In the genomic region with DNA sequence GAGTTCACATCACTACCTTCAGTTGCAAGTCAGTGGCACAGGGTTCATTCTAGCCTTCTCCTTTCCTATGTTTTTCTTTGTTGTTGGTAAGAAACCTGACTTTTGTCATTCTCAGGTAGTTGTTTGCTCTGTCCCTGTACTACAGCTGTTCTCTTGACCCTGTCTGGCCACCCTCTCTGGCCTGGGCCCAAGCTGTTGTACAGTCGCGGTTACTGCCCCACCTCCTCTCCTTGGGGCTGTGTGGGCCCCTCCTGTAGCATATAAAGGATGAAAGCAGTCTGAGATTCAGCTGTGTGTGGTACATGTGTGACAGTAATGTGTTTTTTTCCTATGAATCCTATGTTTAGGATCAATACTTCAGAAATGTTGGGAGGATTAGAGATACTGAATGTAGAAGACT, we compare ENCODE assay signal across 19 cellular contexts. TPM values are rescaled to one million over a fixed set of nuclear protein-coding genes. Genes with fewer than 3 reads are reported as not detected.
DNase-seq lines count a peak whose midpoint lies in the region; ATAC-seq and TF ChIP-seq lines count a peak whose summit lies in the region.
"Had no signal": no experiment of that assay in that cellular context is flagged by ENCODE, and none has a peak within 500 bp of the region (broad histone marks: within the 10 kb centered on the region; RNA-seq: fewer than 3 reads in every experiment).

No MANE protein-coding gene starts in this region.

- no peak for TF ChIP-seq EP300 in ovary (IDR thresholded peaks at IDR 0.05)

- H3K4me1 Mint-ChIP-seq in H9 = peaks cover 0 to 7% of the 10 kb centered on the region in 2 experiments; a peak in 1 of 4 replicates
- H3K4me1 Mint-ChIP-seq in CD4-positive, alpha-beta memory T cell = peaks cover 5 to 16% (median 7%) of the 10 kb centered on the region in 4 donors

- peaks cover 38% of the 10 kb centered on the region for H3K36me3 ChIP-seq in OCI-LY7 (ENCODE audit: insufficient read depth, low read length)
- no peaks in the 10 kb centered on the region for H3K36me3 ChIP-seq in fibroblast of lung (ENCODE audit: control insufficient read depth, insufficient read depth, low read length)
- no peaks in the 10 kb centered on the region for H3K36me3 ChIP-seq in ovary
- H3K36me3 ChIP-seq in CD4-positive, alpha-beta memory T cell (ENCODE audit: insufficient read depth, low read length) = no peaks in the 10 kb centered on the region
- H3K36me3 ChIP-seq: sigmoid colon had no signal

- CTCF ChIA-PET in OCI-LY7 (lab: Charles Lee; ENCODE audit: unreplicated experiment) = no interaction called here
- CTCF ChIA-PET in CD4-positive, alpha-beta memory T cell (lab: Charles Lee; ENCODE audit: partially characterized antibody) = interaction anchor here (1.3 kb wide), 1 partner anchor 13 kb away, joined by 4 read pairs; a partner anchor contains a TSS

- H3K23me2 ChIP-seq in H9 (ENCODE audit: insufficient read length, low read depth, low read length, poor library complexity, severe bottlenecking) = no peaks in the 10 kb centered on the region

- TF ChIP-seq CTCF in H9 (conservative IDR thresholded peaks at IDR 0.05) (no peak), OCI-LY7 (conservative IDR thresholded peaks at IDR 0.05; ENCODE audit: low read length) (no peak), fibroblast of lung (conservative IDR thresholded peaks at IDR 0.05 in 1 of 2, IDR thresholded peaks at IDR 0.05 in 1 of 2; ENCODE audit: low read depth in 1 of 2, low read length in 2 of 2) (no peak), ovary (IDR thresholded peaks at IDR 0.05) (no peak)

- TF ChIP-seq POLR2A in ovary (IDR thresholded peaks at IDR 0.05) = no peak

- no peak overlapping the region for H3K27ac ChIP-seq in H9 (ENCODE audit: insufficient read length, low read depth, low read length)
- H3K27ac ChIP-seq in OCI-LY7 (ENCODE audit: low read depth, low read length, poor library complexity, severe bottlenecking) = no peak overlapping the region
- peak overlapping the region; percentile 78 for H3K27ac ChIP-seq in fibroblast of lung (ENCODE audit: insufficient read depth, low read length)
- peak overlapping the region in 1 of 2 donors; percentile 71 for H3K27ac ChIP-seq in ovary
- no peak overlapping the region for H3K27ac ChIP-seq in CD4-positive, alpha-beta memory T cell (ENCODE audit: low read depth, low read length)
- H3K27ac ChIP-seq: body of pancreas, sigmoid colon had no signal

- no CpG with 5 or more reads among the region's 2 CpGs for WGBS in H9 (ENCODE audit: extremely low coverage, insufficient read length, low lambda C conversion rate)
- WGBS in ovary, 3 donors = 5 to 20% (median 16%) methylated on average over 2 of the region's 2 CpGs

- H3K9me2 ChIP-seq in OCI-LY7 (ENCODE audit: insufficient read depth, low read length) = no peaks in the 10 kb centered on the region

- no peak overlapping the region for H3K27ac Mint-ChIP-seq in H9
- peak overlapping the region in 1 of 7 donors; percentile 8 for H3K27ac Mint-ChIP-seq in CD4-positive, alpha-beta memory T cell
- H3K27ac Mint-ChIP-seq: activated naive CD8-positive, alpha-beta T cell treated with anti-CD3 and anti-CD28 coated beads, Interleukin-2, amount 10 ng/mL, durations not matched to agents 7 days and 5 days; activated T-helper 1 cell treated with anti-CD3 and anti-CD28 coated beads, Interleukin-12 subunit alpha, Interleukin-12 subunit beta, Interleukin-2, Interleukin-4 antibody, amounts not matched to agents 30 ng/mL and 10 ng/mL and 1 ng/mL, durations not matched to agents 14 hours and 24 hours and 36 hours; dendritic cell treated with granulocyte-macrophage colony-stimulating factor and Interleukin-4, amounts not matched to agents 40 ng/mL and 50 ng/mL, for 4 days had no signal

- H4K5ac ChIP-seq in H9 (ENCODE audit: insufficient read length, low read depth, low read length) = no peak overlapping the region

- intact Hi-C loops in OCI-LY7 (cut with micrococcal nuclease; ENCODE audit: unreplicated experiment) (no loop called here), ovary (cut with DNase I) (no loop called here)
- intact Hi-C loops in CD4-positive, alpha-beta memory T cell (cut with micrococcal nuclease) = no loop called here

- H3K9ac ChIP-seq in H9 (ENCODE audit: extremely low read depth, insufficient read length, low read length) (no peak overlapping the region), fibroblast of lung (ENCODE audit: insufficient read depth, low read length) (no peak overlapping the region)

- POLR2A ChIA-PET in OCI-LY7 (lab: Charles Lee) = interaction anchor here (0.6 to 1.2 kb wide), 3 partner anchors 11 to 96 kb away, joined by 3 read pairs; no protein-coding TSS in a partner anchor
- POLR2A ChIA-PET in CD4-positive, alpha-beta memory T cell (lab: Charles Lee; ENCODE audit: partially characterized antibody) = interaction anchor here (0.8 kb wide), 1 partner anchor 12 kb away, joined by 3 read pairs; a partner anchor contains a TSS

- H3K18ac ChIP-seq in H9 (ENCODE audit: insufficient read length, low read depth, low read length) = no peak overlapping the region

- no peak overlapping the region for H2BK20ac ChIP-seq in H9 (ENCODE audit: low read depth, low read length, poor library complexity, severe bottlenecking)

- H4K8ac ChIP-seq in H9 (replicated peaks; ENCODE audit: insufficient read length, low read depth, low read length) = no peak overlapping the region

- BruUV-seq in OCI-LY7 (replicated peaks; lab: Mats Ljungman, UMichigan) = no TSS peak

- no peak for DNase-seq in H9
- no peak for DNase-seq in OCI-LY7 (ENCODE audit: low spot score)
- no peak for DNase-seq in fibroblast of lung (ENCODE audit: low read depth in 2 of 2)
- peak in 4 of 5 donors; percentile 23 to 52 (median 41) for DNase-seq in ovary
- no peak for DNase-seq in activated CD4-positive, alpha-beta T cell treated with anti-CD3 and anti-CD28 coated beads, Interleukin-2, amount 50 U/mL, for 48 hours
- no peak for DNase-seq in CD4-positive, alpha-beta memory T cell
- no peak for DNase-seq in activated naive CD4-positive, alpha-beta T cell treated with Interleukin-2 at 50 U/mL for 16 hours
- DNase-seq: activated CD4-positive, CD25-positive, alpha-beta regulatory T cell treated with anti-CD3 and anti-CD28 coated beads, Interleukin-2, amount 50 U/mL, for 72 hours; activated naive CD8-positive, alpha-beta T cell treated with anti-CD3 and anti-CD28 coated beads, Interleukin-2, amount 10 ng/mL, durations not matched to agents 7 days and 5 days; AML-193; COR-L47; NCI-H69; sigmoid colon; stimulated activated naive CD8-positive, alpha-beta T cell treated with anti-CD3 and anti-CD28 coated beads, Interleukin-15, Interleukin-2, amounts not matched to agents 100 U/mL and 50 U/mL, for 24 hours had no signal

- H2BK120ac ChIP-seq in H9 (ENCODE audit: low read depth, low read length, poor library complexity, severe bottlenecking) = no peak overlapping the region

- peaks cover 16% of the 10 kb centered on the region; the same call in 1 of the 2 replicates for H3K79me2 ChIP-seq in H9 (ENCODE audit: insufficient read depth, low read length)
- peaks cover 71% of the 10 kb centered on the region for H3K79me2 ChIP-seq in OCI-LY7 (ENCODE audit: insufficient read depth, low read depth, low read length)
- H3K79me2 ChIP-seq in fibroblast of lung (ENCODE audit: control insufficient read depth, insufficient read depth, low read length) = peaks cover 65% of the 10 kb centered on the region

- peaks cover 16% of the 10 kb centered on the region for H3K79me1 ChIP-seq in H9 (ENCODE audit: insufficient read depth, low read depth, low read length, poor library complexity, severe bottlenecking)

- no peak overlapping the region for H2BK12ac ChIP-seq in H9 (ENCODE audit: insufficient read length, low read depth, low read length)

- no peaks in the 10 kb centered on the region for H4K20me1 ChIP-seq in H9 (ENCODE audit: control insufficient read depth, insufficient read depth, insufficient read length)
- H4K20me1 ChIP-seq in OCI-LY7 (ENCODE audit: insufficient read depth, low read length) = no peaks in the 10 kb centered on the region
- no peaks in the 10 kb centered on the region for H4K20me1 ChIP-seq in fibroblast of lung (ENCODE audit: control insufficient read depth, extremely low read depth, insufficient read depth, low read length)

- no peak for ATAC-seq in HG03039 (IDR thresholded peaks at IDR 0.05; ENCODE audit: unreplicated experiment)
- ATAC-seq: body of pancreas; stimulated activated naive CD8-positive, alpha-beta T cell treated with anti-CD3 and anti-CD28 coated beads, Interleukin-15, Interleukin-2, amounts not matched to agents 100 U/mL and 50 U/mL, for 24 hours had no signal

- H3K9me3 ChIP-seq in H9 (ENCODE audit: control insufficient read depth, low read depth, low read length) = no peaks in the 10 kb centered on the region
- peaks cover 15% of the 10 kb centered on the region for H3K9me3 ChIP-seq in OCI-LY7 (ENCODE audit: low read length)
- H3K9me3 ChIP-seq in fibroblast of lung (ENCODE audit: control insufficient read depth, insufficient read depth, low read depth, low read length) = no peaks in the 10 kb centered on the region
- H3K9me3 ChIP-seq in ovary = no peaks in the 10 kb centered on the region
- H3K9me3 ChIP-seq in CD4-positive, alpha-beta memory T cell (ENCODE audit: control insufficient read depth in 1 of 2, low read length in 2 of 2) = no peaks in the 10 kb centered on the region
- H3K9me3 ChIP-seq: body of pancreas, sigmoid colon, tibial nerve had no signal

- H4K91ac ChIP-seq in H9 (ENCODE audit: insufficient read length, low read depth, low read length) = no peak overlapping the region

- no peak overlapping the region for H3K23ac ChIP-seq in H9 (ENCODE audit: insufficient read length, low read depth, low read length)

- no peak overlapping the region for H3K4me3 Mint-ChIP-seq in H9
- H3K4me3 Mint-ChIP-seq in CD4-positive, alpha-beta memory T cell = no peak overlapping the region
- H3K4me3 Mint-ChIP-seq: activated naive CD8-positive, alpha-beta T cell treated with anti-CD3 and anti-CD28 coated beads, Interleukin-2, amount 10 ng/mL, durations not matched to agents 7 days and 5 days; activated T-helper 1 cell treated with anti-CD3 and anti-CD28 coated beads, Interleukin-12 subunit alpha, Interleukin-12 subunit beta, Interleukin-2, Interleukin-4 antibody, amounts not matched to agents 30 ng/mL and 10 ng/mL and 1 ng/mL, durations not matched to agents 14 hours and 24 hours and 36 hours; dendritic cell treated with granulocyte-macrophage colony-stimulating factor and Interleukin-4, amounts not matched to agents 40 ng/mL and 50 ng/mL, for 4 days had no signal

- no peaks in the 10 kb centered on the region for H3K27me3 ChIP-seq in H9 (ENCODE audit: insufficient read depth, low read length)
- no peaks in the 10 kb centered on the region for H3K27me3 ChIP-seq in fibroblast of lung (ENCODE audit: control insufficient read depth, insufficient read depth, low read length)
- no peaks in the 10 kb centered on the region for H3K27me3 ChIP-seq in ovary
- no peaks in the 10 kb centered on the region for H3K27me3 ChIP-seq in CD4-positive, alpha-beta memory T cell (ENCODE audit: insufficient read depth, low read length)
- H3K27me3 ChIP-seq: body of pancreas, sigmoid colon, tibial nerve had no signal

- H3K4me1 ChIP-seq in H9 (ENCODE audit: insufficient read depth, low read length) (no peaks in the 10 kb centered on the region), OCI-LY7 (ENCODE audit: insufficient read depth, low read length, poor library complexity, severe bottlenecking) (peaks cover 22% of the 10 kb centered on the region), fibroblast of lung (ENCODE audit: control insufficient read depth, extremely low read depth, insufficient read depth, low read length) (peaks cover 8% of the 10 kb centered on the region), ovary (ENCODE audit: insufficient read depth) (peaks cover 6% of the 10 kb centered on the region)
- H3K4me1 ChIP-seq in CD4-positive, alpha-beta memory T cell (ENCODE audit: insufficient read depth, low read length) = peaks cover 6% of the 10 kb centered on the region

- peak overlapping the region; percentile 62; the same call in 1 of the 2 replicates for H2BK15ac ChIP-seq in H9 (ENCODE audit: low read depth, low read length)

- no peak overlapping the region for H3K4ac ChIP-seq in H9 (ENCODE audit: low read depth, low read length)

- no peak overlapping the region for H2BK5ac ChIP-seq in H9 (ENCODE audit: insufficient read length, low read length)

- no peak overlapping the region for H3K56ac ChIP-seq in H9 (ENCODE audit: insufficient read length, low read depth, low read length)

- H3T11ph ChIP-seq in H9 (ENCODE audit: low read length) = no peak overlapping the region

- H3K4me3 ChIP-seq in OCI-LY7 (ENCODE audit: low read depth, low read length, poor library complexity, severe bottlenecking) (no peak overlapping the region), fibroblast of lung (replicated peaks in 1 of 4; ENCODE audit: control extremely low read depth in 1 of 4, insufficient read depth in 1 of 4, low read depth in 3 of 4, low read length in 4 of 4) (peak overlapping the region; percentile 41 to 54 (median 50)), ovary (no peak overlapping the region)
- H3K4me3 ChIP-seq in CD4-positive, alpha-beta memory T cell (ENCODE audit: low read length in 2 of 2) = no peak overlapping the region
- H3K4me3 ChIP-seq: body of pancreas, sigmoid colon had no signal

- H3K14ac ChIP-seq in H9 (ENCODE audit: insufficient read depth, low read length) = no peak overlapping the region

- H3K4me2 ChIP-seq in H9 (ENCODE audit: insufficient read depth, insufficient read length, low read length) (no peak overlapping the region), OCI-LY7 (ENCODE audit: low read length) (peak overlapping the region; percentile 37), fibroblast of lung (ENCODE audit: extremely low read depth, insufficient read depth, low read length) (peak overlapping the region; percentile 91)

- H3K36me3 Mint-ChIP-seq in H9 (ENCODE audit: insufficient read depth in 1 of 3, low read depth in 3 of 3) = peaks cover 12 to 27% (median 15%) of the 10 kb centered on the region in 3 experiments
- peaks cover 7 to 8% of the 10 kb centered on the region in 2 donors for H3K36me3 Mint-ChIP-seq in CD4-positive, alpha-beta memory T cell

- H2AFZ ChIP-seq in H9 (ENCODE audit: low read length) (no peak overlapping the region), OCI-LY7 (ENCODE audit: low read length) (no peak overlapping the region), fibroblast of lung (ENCODE audit: low read length) (no peak overlapping the region)

- no peaks in the 10 kb centered on the region for H3K27me3 Mint-ChIP-seq in H9 (ENCODE audit: low read depth)
- H3K27me3 Mint-ChIP-seq in CD4-positive, alpha-beta memory T cell = no peaks in the 10 kb centered on the region
- H3K27me3 Mint-ChIP-seq: activated naive CD8-positive, alpha-beta T cell treated with anti-CD3 and anti-CD28 coated beads, Interleukin-2, amount 10 ng/mL, durations not matched to agents 7 days and 5 days; dendritic cell treated with granulocyte-macrophage colony-stimulating factor and Interleukin-4, amounts not matched to agents 40 ng/mL and 50 ng/mL, for 4 days had no signal

- no peak overlapping the region for H2AK5ac ChIP-seq in H9 (ENCODE audit: insufficient read length, low read length)

- peaks cover 4% of the 10 kb centered on the region in 2 experiments; a peak in 4 of 5 replicates for H3K9me3 Mint-ChIP-seq in H9
- peaks cover 0 to 4% (median 0%) of the 10 kb centered on the region in 8 donors for H3K9me3 Mint-ChIP-seq in CD4-positive, alpha-beta memory T cell
- H3K9me3 Mint-ChIP-seq: activated naive CD8-positive, alpha-beta T cell treated with anti-CD3 and anti-CD28 coated beads, Interleukin-2, amount 10 ng/mL, durations not matched to agents 7 days and 5 days; activated T-helper 1 cell treated with anti-CD3 and anti-CD28 coated beads, Interleukin-12 subunit alpha, Interleukin-12 subunit beta, Interleukin-2, Interleukin-4 antibody, amounts not matched to agents 30 ng/mL and 10 ng/mL and 1 ng/mL, durations not matched to agents 14 hours and 24 hours and 36 hours; dendritic cell treated with granulocyte-macrophage colony-stimulating factor and Interleukin-4, amounts not matched to agents 40 ng/mL and 50 ng/mL, for 4 days had no signal

RNA-seq across cellular contexts. Expression of a gene that starts 12.5 kb away (rescaled TPM):
- total RNA-seq in H9 (2021) (29.5 and 30.3 TPM in 2 replicates), OCI-LY7 (2022) (19.4 and 22.4 TPM in 2 replicates), fibroblast of lung (11.3 and 17.5 TPM in 2 replicates), ovary (10 to 100 TPM; 13.9 to 25.7 (median 21.9) TPM)
- total RNA-seq in OCI-LY7 (2014; rRNA removed; shearing (Covaris generic)) = 3.9 and 4.7 TPM in 2 replicates
- polyA plus RNA-seq in fibroblast of lung (14.9 and 20.7 TPM in 2 replicates), ovary (10 to 100 TPM in 1 of 2 donors, 1 to 10 TPM in 1; 6.4 to 10.5 TPM)
- polyA plus RNA-seq in fibroblast of lung (2012) = 10.5 and 13.8 TPM in 2 replicates
- 6.1 and 32.3 TPM in 2 replicates for polyA minus RNA-seq in fibroblast of lung (ENCODE audit: low replicate concordance)
- total RNA-seq in CD4-positive, alpha-beta memory T cell = 10 to 100 TPM; 10.2 to 10.8 TPM
- polyA plus RNA-seq in CD4-positive, alpha-beta memory T cell = 1 to 10 TPM in 1 of 2 donors, under 1 TPM in 1; 0.58 to 1.7 TPM

Comparison
In these comparisons a context has a peak if more than half of its experiments do, and no peak if none do; other contexts are left out.
1. DNase-seq: peak in ovary (4 of 5); none in H9 (single experiment), OCI-LY7 (single experiment), fibroblast of lung (0 of 2), activated CD4-positive, alpha-beta T cell treated with anti-CD3 and anti-CD28 coated beads, Interleukin-2, amount 50 U/mL, for 48 hours (0 of 2), CD4-positive, alpha-beta memory T cell (0 of 5) and activated naive CD4-positive, alpha-beta T cell treated with Interleukin-2 at 50 U/mL for 16 hours (single experiment).
2. H3K4me3 ChIP-seq: peak in fibroblast of lung (4 of 4); none in OCI-LY7 (single experiment), ovary (single experiment) and CD4-positive, alpha-beta memory T cell (0 of 2).